ENCODE assay signal across 1 cellular context in genomic region chr7:100655908-100656674, GRCh38.
A peak's percentile ranks its signal among the peaks of the same experiment; 100 is the strongest.
TF ChIP-seq lines count a peak whose summit lies in the region.

TSS of gene ACTL6B (minus strand) at chr7:100656448. CDS start at chr7:100656354, 94 bp downstream.

TF ChIP-seq in HepG2, 621 proteins besides CTCF, POLR2A, EP300 and RAD21 (continued from another document and continues in another):
- TF ChIP-seq PRDM15 (CRISPR knock-in tag; IDR thresholded peaks at IDR 0.05) (no peak), IRX3 (CRISPR knock-in tag; IDR thresholded peaks at IDR 0.05; ENCODE audit: borderline replicate concordance, low read depth) (peak; percentile 70; the same call in 1 of the 2 replicates), HNRNPL (IDR thresholded peaks at IDR 0.05; ENCODE audit: low read depth, low read length) (no peak), ZBTB33 (CRISPR knock-in tag; IDR thresholded peaks at IDR 0.05) (peak; percentile 82), ZFP82 (CRISPR knock-in tag; IDR thresholded peaks at IDR 0.05; ENCODE audit: borderline replicate concordance) (peak; percentile 92; the same call in 1 of the 2 replicates), ZNF879 (CRISPR knock-in tag; IDR thresholded peaks at IDR 0.05) (peak; percentile 80; the same call in 1 of the 2 replicates), ZNF839 (CRISPR knock-in tag; IDR thresholded peaks at IDR 0.05; ENCODE audit: borderline replicate concordance) (no peak), THAP8 (CRISPR knock-in tag; IDR thresholded peaks at IDR 0.05; ENCODE audit: borderline replicate concordance) (no peak), ZNF720 (CRISPR knock-in tag; IDR thresholded peaks at IDR 0.05) (no peak), GLI4 (CRISPR knock-in tag; IDR thresholded peaks at IDR 0.05; ENCODE audit: borderline replicate concordance) (no peak), NCOA1 (CRISPR knock-in tag; IDR thresholded peaks at IDR 0.05) (peak; percentile 67; the same call in 1 of the 2 replicates), ZHX1 (CRISPR knock-in tag; IDR thresholded peaks at IDR 0.05; ENCODE audit: low read depth) (no peak), SOX6 (IDR thresholded peaks at IDR 0.05) (no peak), SOX6 (CRISPR knock-in tag; IDR thresholded peaks at IDR 0.05) (peak; percentile 69), ZNF687 (CRISPR knock-in tag; IDR thresholded peaks at IDR 0.05) (peak; percentile 68), CREB1 (IDR thresholded peaks at IDR 0.05) (no peak), CREB1 (CRISPR knock-in tag; IDR thresholded peaks at IDR 0.05) (no peak), ZNF383 (CRISPR knock-in tag; IDR thresholded peaks at IDR 0.05; ENCODE audit: borderline replicate concordance) (no peak), CEBPZ (IDR thresholded peaks at IDR 0.05; ENCODE audit: low read length) (no peak), GTF2F1 (IDR thresholded peaks at IDR 0.05; ENCODE audit: low read length) (no peak), AKAP8 (CRISPR knock-in tag; IDR thresholded peaks at IDR 0.05) (no peak), KLF16 (CRISPR knock-in tag; IDR thresholded peaks at IDR 0.05) (peak in 1 of 2 experiments; percentile 87; a peak in 2 of 4 replicates), HNRNPK (IDR thresholded peaks at IDR 0.05; ENCODE audit: low read depth, low read length, poor library complexity, severe bottlenecking) (peak; percentile 32), HOXA9 (CRISPR knock-in tag; IDR thresholded peaks at IDR 0.05; ENCODE audit: borderline replicate concordance) (peak; percentile 72; the same call in 1 of the 2 replicates), ZFP36L1 (CRISPR knock-in tag; IDR thresholded peaks at IDR 0.05) (peak; percentile 70; the same call in 1 of the 2 replicates), RFXANK (CRISPR knock-in tag; IDR thresholded peaks at IDR 0.05) (peak; percentile 38; the same call in 1 of the 2 replicates), NFIB (CRISPR knock-in tag; IDR thresholded peaks at IDR 0.05; ENCODE audit: borderline replicate concordance) (no peak), FOXM1 (CRISPR knock-in tag; IDR thresholded peaks at IDR 0.05) (no peak), DNMT1 (CRISPR knock-in tag; IDR thresholded peaks at IDR 0.05) (no peak), SIX4 (CRISPR knock-in tag; IDR thresholded peaks at IDR 0.05) (no peak), MTERF4 (CRISPR knock-in tag; IDR thresholded peaks at IDR 0.05) (peak; percentile 66; the same call in 1 of the 2 replicates), ISX (CRISPR knock-in tag; conservative IDR thresholded peaks at IDR 0.05) (no peak), ZBTB4 (CRISPR knock-in tag; IDR thresholded peaks at IDR 0.05; ENCODE audit: borderline replicate concordance) (no peak), TRAFD1 (CRISPR knock-in tag; IDR thresholded peaks at IDR 0.05; ENCODE audit: borderline replicate concordance) (no peak), NR3C1 (CRISPR knock-in tag; IDR thresholded peaks at IDR 0.05) (no peak)
